8 cellular contexts compared by ENCODE assay signal in genomic region chr20:33731693-33732165, GRCh38. TPM values are rescaled to one million over a fixed set of nuclear protein-coding genes. Genes with fewer than 3 reads are reported as not detected.
A peak's percentile ranks its signal among the peaks of the same experiment; 100 is the strongest.
DNase-seq lines count a peak whose midpoint lies in the region; ATAC-seq and TF ChIP-seq lines count a peak whose summit lies in the region.

ZNF341 (plus strand) TSS chr20:33731996; CDS start chr20:33732022, 26 bp downstream.

- H3K27ac ChIP-seq in SJSA1 (peak within 1 kb of the TSS; percentile 71), prostate gland (peak within 1 kb of the TSS; percentile 93 to 94), upper lobe of left lung (peak within 1 kb of the TSS; percentile 87 to 94 (median 92))

- 7% methylated on average over 53 of the region's 57 CpGs for WGBS in prostate gland
- 16 to 52% methylated on average over 3 to 18 of the region's 57 CpGs for WGBS in upper lobe of left lung, 2 donors

- intact Hi-C loops in cardiac septum (cut with DNase I), result loop anchor here (2.0 kb wide), 2 partner anchors 57 to 65 kb away; partner anchors contain the start of genes ACTL10 and NECAB3
- intact Hi-C loops in prostate gland (cut with DNase I), result loop anchor here (5.0 kb wide), 2 partner anchors 54 to 81 kb away; partner anchors contain the start of gene CHMP4B

- DNase-seq in GF-D8 (lab: John Stamatoyannopoulos, UW), result peak; percentile 77
- DNase-seq in HAP-1 (ENCODE audit: low spot score in 2 of 2), result peak; percentile 78 to 93
- DNase-seq in SJSA1 (ENCODE audit: low read depth in 1 of 2, low spot score in 2 of 2), result peak; percentile 83 to 92
- peak; percentile 71 to 95 (median 78) for DNase-seq in activated naive CD4-positive, alpha-beta T cell (lab: John Stamatoyannopoulos, UW)
- DNase-seq in cardiac septum (ENCODE audit: low spot score), result peak; percentile 95
- peak; percentile 82 for DNase-seq in prostate gland (ENCODE audit: low spot score)
- peak; percentile 92 to 98 for DNase-seq in upper lobe of left lung

- H4K20me1 ChIP-seq in Loucy (ENCODE audit: insufficient read depth, low read length, poor library complexity, severe bottlenecking), result no peaks in the 10 kb centered on the region

- ATAC-seq in upper lobe of left lung (ENCODE audit: low FRiP score in 2 of 2), result peak; percentile 85 to 89

- peak within 1 kb of the TSS; percentile 79 for H3K4me2 ChIP-seq in Loucy (ENCODE audit: low read depth, low read length, poor library complexity, severe bottlenecking)

- in situ Hi-C loops in HAP-1 (cut with MboI; ENCODE audit: low sequenced_read_pairs), result no loop called here

- H3K9ac ChIP-seq in Loucy (ENCODE audit: low read depth, low read length, poor library complexity, severe bottlenecking), result peak within 1 kb of the TSS; percentile 70

- no peaks in the 10 kb centered on the region for H3K27me3 ChIP-seq in HAP-1 (ENCODE audit: low read depth)
- no peaks in the 10 kb centered on the region for H3K27me3 ChIP-seq in Loucy (ENCODE audit: insufficient read depth, low read length, poor library complexity, severe bottlenecking)
- no peaks in the 10 kb centered on the region for H3K27me3 ChIP-seq in SJSA1 (replicated peaks)
- H3K27me3 ChIP-seq in prostate gland (replicated peaks; ENCODE audit: insufficient read depth), result no peaks in the 10 kb centered on the region
- H3K27me3 ChIP-seq in upper lobe of left lung, result no peaks in the 10 kb centered on the region

- peak within 1 kb of the TSS; percentile 88 for H2AFZ ChIP-seq in Loucy (ENCODE audit: low read length)

- no peaks in the 10 kb centered on the region for H3K9me2 ChIP-seq in Loucy (replicated peaks; ENCODE audit: low read depth, low read length)

- H3K36me3 ChIP-seq in HAP-1 (replicated peaks) (no peaks in the 10 kb centered on the region), Loucy (ENCODE audit: insufficient read depth, low read length) (no peaks in the 10 kb centered on the region), SJSA1 (no peaks in the 10 kb centered on the region), prostate gland (no peaks in the 10 kb centered on the region), upper lobe of left lung (no peaks in the 10 kb centered on the region)

- H3K4me3 ChIP-seq in HAP-1, result peak within 1 kb of the TSS; percentile 41
- peak within 1 kb of the TSS; percentile 81 for H3K4me3 ChIP-seq in Loucy (ENCODE audit: low read length, poor library complexity, severe bottlenecking)
- H3K4me3 ChIP-seq in SJSA1, result peak within 1 kb of the TSS; percentile 49
- H3K4me3 ChIP-seq in prostate gland, result peak within 1 kb of the TSS; percentile 43 to 51
- peak within 1 kb of the TSS; percentile 50 to 75 (median 66) for H3K4me3 ChIP-seq in upper lobe of left lung

- peaks cover 1% of the 10 kb centered on the region for H3K9me3 ChIP-seq in HAP-1
- peaks cover 8% of the 10 kb centered on the region for H3K9me3 ChIP-seq in Loucy (ENCODE audit: insufficient read depth, low read depth, low read length)
- H3K9me3 ChIP-seq in SJSA1 (replicated peaks), result no peaks in the 10 kb centered on the region; the same call in 1 of the 2 replicates
- H3K9me3 ChIP-seq in prostate gland, result no peaks in the 10 kb centered on the region
- peaks cover 4 to 8% (median 5%) of the 10 kb centered on the region in 4 donors for H3K9me3 ChIP-seq in upper lobe of left lung

- H3K79me2 ChIP-seq in Loucy (ENCODE audit: insufficient read depth, low read length), result no peaks in the 10 kb centered on the region

- no peaks in the 10 kb centered on the region for H3F3A ChIP-seq in Loucy (ENCODE audit: low read depth)

- H3K4me1 ChIP-seq in HAP-1 (peaks cover 20% of the 10 kb centered on the region), Loucy (ENCODE audit: insufficient read depth, low read length, poor library complexity, severe bottlenecking) (peaks cover 15% of the 10 kb centered on the region), SJSA1 (replicated peaks) (peaks cover 34% of the 10 kb centered on the region), prostate gland (replicated peaks) (peaks cover 8% of the 10 kb centered on the region), upper lobe of left lung (peaks cover 25 to 37% (median 29%) of the 10 kb centered on the region in 4 donors)

- TF ChIP-seq CTCF in Loucy (conservative IDR thresholded peaks at IDR 0.05; ENCODE audit: low read length), result peak; percentile 67
- TF ChIP-seq CTCF in prostate gland (IDR thresholded peaks at IDR 0.05), result peak; percentile 71 to 93 (median 82)
- TF ChIP-seq CTCF in upper lobe of left lung (IDR thresholded peaks at IDR 0.05), result peak; percentile 80 to 96 (median 95)

- TF ChIP-seq EP300 in upper lobe of left lung (IDR thresholded peaks at IDR 0.05), result no peak

- TF ChIP-seq POLR2A in prostate gland (IDR thresholded peaks at IDR 0.05), result no peak
- TF ChIP-seq POLR2A in upper lobe of left lung (IDR thresholded peaks at IDR 0.05), result no peak

RNA-seq across cellular contexts. Expression of gene ZNF341, which starts in this region (rescaled TPM):
- total RNA-seq in SJSA1 (2014; rRNA removed; shearing (Covaris generic)), result 2.1 and 5.5 TPM in 2 replicates
- total RNA-seq in cardiac septum, result 1.3 TPM
- 1 to 10 TPM; 2.8 to 7.0 TPM for total RNA-seq in prostate gland
- 10 to 100 TPM in 1 of 6 donors, 1 to 10 TPM in 5; 2.0 to 17.8 (median 5.0) TPM for total RNA-seq in upper lobe of left lung

Comparison
In these comparisons a context has a peak if more than half of its experiments do, and no peak if none do; other contexts are left out.
1. Peak in every context shown above with its lines: DNase-seq, ATAC-seq, H3K4me3 ChIP-seq and H3K27ac ChIP-seq.